Comparison of ENCODE assay signal across 9 cellular contexts in the genomic region with DNA sequence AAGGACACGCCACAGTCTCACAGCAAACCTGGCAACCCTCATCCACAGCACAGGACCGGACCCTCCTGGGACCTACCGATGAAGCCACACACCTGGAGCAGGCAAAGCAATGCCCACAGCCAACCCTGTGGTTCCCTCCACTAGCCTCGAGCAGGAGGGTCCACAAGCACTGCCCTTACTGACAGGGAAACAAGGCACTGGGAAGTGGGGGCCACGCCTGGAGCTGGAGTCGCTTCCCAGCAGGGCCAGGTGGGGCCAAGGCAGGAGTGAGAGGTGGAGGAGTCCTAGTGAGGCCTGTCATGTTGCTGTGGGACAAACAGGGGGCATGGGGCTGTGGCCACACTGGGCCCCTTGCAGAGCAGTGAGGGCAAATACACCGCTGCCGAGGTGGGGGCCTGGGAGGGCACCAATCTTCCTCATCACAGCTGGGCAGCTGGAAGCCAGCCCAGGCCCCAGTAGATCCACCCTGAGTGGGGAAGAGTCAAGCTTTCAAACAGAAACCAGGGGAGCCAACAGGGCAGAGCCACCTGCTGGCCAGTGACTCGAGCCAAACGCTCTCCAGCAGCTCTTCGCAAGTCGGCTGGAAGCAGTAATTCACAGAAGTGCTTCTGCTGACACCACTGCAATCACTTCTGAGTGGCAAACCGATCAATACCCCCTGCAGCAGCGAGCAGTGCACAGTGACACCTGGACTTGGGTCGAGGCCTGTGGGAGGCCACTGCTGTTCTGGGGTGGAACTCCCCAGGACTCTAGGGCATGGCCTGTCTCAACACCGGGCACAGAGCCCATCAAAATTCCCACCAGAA. TPM values are rescaled to one million over a fixed set of nuclear protein-coding genes. Genes with fewer than 3 reads are reported as not detected.
DNase-seq lines count a peak whose midpoint lies in the region; ATAC-seq lines count a peak whose summit lies in the region.
"Had no signal": no experiment of that assay in that cellular context is flagged by ENCODE, and none has a peak within 500 bp of the region (broad histone marks: within the 10 kb centered on the region; RNA-seq: fewer than 3 reads in every experiment).

No MANE protein-coding gene starts in this region.

- no peak overlapping the region for H4K8ac ChIP-seq in mesendoderm (ENCODE audit: low read depth, low read length)

- H3K23ac ChIP-seq in mesendoderm (ENCODE audit: low read length): no peak overlapping the region

- peak; percentile 49 for DNase-seq in DMS79 treated with DMSO at 0.1 percent for 48 hours (lab: John Stamatoyannopoulos, UW)
- peak; percentile 2 for DNase-seq in MV-4-11 (lab: John Stamatoyannopoulos, UW)
- peak; percentile 42 for DNase-seq in astrocyte of the hippocampus (ENCODE audit: low read depth, low spot score)
- peak; percentile 42 for DNase-seq in mesendoderm
- no peak for DNase-seq in DMS153 (lab: John Stamatoyannopoulos, UW)
- no peak for DNase-seq in T-helper 2 cell
- DNase-seq: T1000 had no signal

- no peak overlapping the region for H2BK15ac ChIP-seq in mesendoderm (replicated peaks; ENCODE audit: low read depth)

- no peak overlapping the region for H2AK5ac ChIP-seq in mesendoderm (ENCODE audit: low read length)

- no CpG with 5 or more reads among the region's 16 CpGs for WGBS in mesendoderm (ENCODE audit: extremely low coverage, insufficient coverage, low lambda C conversion rate)

- no peaks in the 10 kb centered on the region for H3K36me3 ChIP-seq in mesendoderm (ENCODE audit: control insufficient read depth, insufficient read depth, low read length)

- H3K4me2 ChIP-seq in mesendoderm (ENCODE audit: low read length): no peak overlapping the region

- no peak overlapping the region for H4K5ac ChIP-seq in mesendoderm (ENCODE audit: low read length)

- H3K4me3 ChIP-seq in mesendoderm (ENCODE audit: low read length): no peak overlapping the region

- no peak overlapping the region for H3K18ac ChIP-seq in mesendoderm (ENCODE audit: low read length)

- no peak overlapping the region for H2BK120ac ChIP-seq in mesendoderm (ENCODE audit: low read depth, low read length)

- peaks cover 22% of the 10 kb centered on the region for H3K79me1 ChIP-seq in mesendoderm (ENCODE audit: low read length)

- H3K56ac ChIP-seq in mesendoderm (ENCODE audit: low read length): no peak overlapping the region

- ATAC-seq in HG03442 (IDR thresholded peaks at IDR 0.05; ENCODE audit: unreplicated experiment) (no peak), HG02642 (IDR thresholded peaks at IDR 0.05; ENCODE audit: poor library complexity, unreplicated experiment) (no peak)

- peaks cover 9% of the 10 kb centered on the region for H3K79me2 ChIP-seq in mesendoderm (ENCODE audit: control insufficient read depth, insufficient read depth, low read length)

- H3K4me1 ChIP-seq in mesendoderm (ENCODE audit: control insufficient read depth, low read depth, low read length): no peaks in the 10 kb centered on the region

- H3K27me3 ChIP-seq in mesendoderm (ENCODE audit: insufficient read depth, low read length, poor library complexity): no peaks in the 10 kb centered on the region

- no peak overlapping the region for H2BK5ac ChIP-seq in mesendoderm (ENCODE audit: low read length)

- no peak overlapping the region for H3K27ac ChIP-seq in mesendoderm (ENCODE audit: low read depth, low read length)

- H3K4ac ChIP-seq in mesendoderm (ENCODE audit: low read depth, low read length): no peak overlapping the region

- no peak overlapping the region for H3K9ac ChIP-seq in mesendoderm (ENCODE audit: low read length)

RNA-seq across cellular contexts. Expression of gene SULT4A1, which starts 13.7 kb away (rescaled TPM):
- polyA plus RNA-seq in mesendoderm (2013, experiment 1 of 2): 3.9 TPM
- polyA plus RNA-seq in mesendoderm (2013, experiment 2 of 2): 3.7 TPM

RNA-seq across cellular contexts. Expression of gene EFCAB6, which starts 36.5 kb away (rescaled TPM):
- 0.38 TPM for polyA plus RNA-seq in mesendoderm (2013, experiment 1 of 2)
- 0.56 TPM for polyA plus RNA-seq in mesendoderm (2013, experiment 2 of 2)

RNA-seq across cellular contexts. Expression of gene PNPLA5, which starts 43.2 kb away (rescaled TPM):
- polyA plus RNA-seq in mesendoderm (2013, experiment 1 of 2): 2.0 TPM
- 2.3 TPM for polyA plus RNA-seq in mesendoderm (2013, experiment 2 of 2)

Comparison
In these comparisons a context has a peak if more than half of its experiments do, and no peak if none do; other contexts are left out.
1. DNase-seq: peak in DMS79 treated with DMSO at 0.1 percent for 48 hours (single experiment), MV-4-11 (single experiment), astrocyte of the hippocampus (single experiment) and mesendoderm (single experiment); none in DMS153 (single experiment) and T-helper 2 cell (0 of 5).